ENCODE assay signal across 13 cellular contexts in genomic region chr1:174953170-174953569, GRCh38. TPM values are rescaled to one million over a fixed set of nuclear protein-coding genes. Genes with fewer than 3 reads are reported as not detected.
DNase-seq lines count a peak whose midpoint lies in the region; ATAC-seq, FAIRE-seq and TF ChIP-seq lines count a peak whose summit lies in the region.
"Had no signal": no experiment of that assay in that cellular context is flagged by ENCODE, and none has a peak within 500 bp of the region (broad histone marks: within the 10 kb centered on the region; RNA-seq: fewer than 3 reads in every experiment).

No MANE protein-coding gene starts in this region.

- H3K27ac Mint-ChIP-seq in activated naive CD4-positive, alpha-beta T cell treated with anti-CD3 and anti-CD28 coated beads, Interleukin-2, amount 50 U/mL, for 72 hours, result no peak overlapping the region

- H3K36me3 Mint-ChIP-seq in activated naive CD4-positive, alpha-beta T cell treated with anti-CD3 and anti-CD28 coated beads, Interleukin-2, amount 50 U/mL, for 72 hours, result no peaks in the 10 kb centered on the region

- DNase-seq in GM12892 (ENCODE audit: insufficient read length) (no peak), left colon (no peak), GM19240 (ENCODE audit: insufficient read length, low spot score) (no peak), NCI-H226 (no peak), KBM-7 (no peak)
- no peak for DNase-seq in activated naive CD4-positive, alpha-beta T cell treated with anti-CD3 and anti-CD28 coated beads, Interleukin-2, amount 50 U/mL, for 72 hours (ENCODE audit: low spot score in 2 of 2)
- DNase-seq: brain microvascular endothelial cell, esophagus squamous epithelium, NCI-H526 treated with DMSO at 0.1 percent for 48 hours, occipital lobe, thyroid gland had no signal

- intact Hi-C loops in left colon (cut with DNase I, micrococcal nuclease), result no loop called here

- no peaks in the 10 kb centered on the region for H3K9me3 Mint-ChIP-seq in activated naive CD4-positive, alpha-beta T cell treated with anti-CD3 and anti-CD28 coated beads, Interleukin-2, amount 50 U/mL, for 72 hours

- in situ Hi-C loops in KBM-7 (cut with MboI; ENCODE audit: low pct_unique_long_range_greater_than_20kb, low sequenced_read_pairs), result no loop called here

- FAIRE-seq in GM12892 (lab: Jason Lieb, UNC), result peak; percentile 57

- ATAC-seq in GM21717 (IDR thresholded peaks at IDR 0.05; ENCODE audit: unreplicated experiment), result peak; percentile 49
- peak; percentile 37 for ATAC-seq in HG03442 (IDR thresholded peaks at IDR 0.05; ENCODE audit: unreplicated experiment)
- ATAC-seq in left colon, result peak; percentile 20
- ATAC-seq in activated naive CD4-positive, alpha-beta T cell treated with anti-CD3 and anti-CD28 coated beads, Interleukin-2, amount 50 U/mL, for 72 hours, result no peak

- TF ChIP-seq POLR2A in GM12892 (IDR thresholded peaks at IDR 0.05; ENCODE audit: low read depth, low read length), result no peak

RNA-seq across cellular contexts. Expression of gene CACYBP, which starts 46.6 kb away (rescaled TPM):
- 142 TPM for polyA plus RNA-seq in GM12892 (2012; ENCODE audit: missing spikeins)
- total RNA-seq in left colon, result 10 to 100 TPM; 46.0 to 55.6 TPM
- 100 to 1,000 TPM; 345 to 354 TPM for total RNA-seq in activated naive CD4-positive, alpha-beta T cell treated with anti-CD3 and anti-CD28 coated beads, Interleukin-2, amount 50 U/mL, for 72 hours

Comparison
In these comparisons a context has a peak if more than half of its experiments do, and no peak if none do; other contexts are left out.
1. ATAC-seq: peak in GM21717 (single experiment), HG03442 (single experiment) and left colon (single experiment); none in activated naive CD4-positive, alpha-beta T cell treated with anti-CD3 and anti-CD28 coated beads, Interleukin-2, amount 50 U/mL, for 72 hours (0 of 2).
2. RNA of gene CACYBP, which starts 46.6 kb away (total RNA-seq): 345 to 354 TPM in activated naive CD4-positive, alpha-beta T cell treated with anti-CD3 and anti-CD28 coated beads, Interleukin-2, amount 50 U/mL, for 72 hours; 46.0 to 55.6 TPM in left colon; every median in the first group is over 4 times any median in the second.